Comparison of ENCODE assay signal across 26 cellular contexts in the genomic region with DNA sequence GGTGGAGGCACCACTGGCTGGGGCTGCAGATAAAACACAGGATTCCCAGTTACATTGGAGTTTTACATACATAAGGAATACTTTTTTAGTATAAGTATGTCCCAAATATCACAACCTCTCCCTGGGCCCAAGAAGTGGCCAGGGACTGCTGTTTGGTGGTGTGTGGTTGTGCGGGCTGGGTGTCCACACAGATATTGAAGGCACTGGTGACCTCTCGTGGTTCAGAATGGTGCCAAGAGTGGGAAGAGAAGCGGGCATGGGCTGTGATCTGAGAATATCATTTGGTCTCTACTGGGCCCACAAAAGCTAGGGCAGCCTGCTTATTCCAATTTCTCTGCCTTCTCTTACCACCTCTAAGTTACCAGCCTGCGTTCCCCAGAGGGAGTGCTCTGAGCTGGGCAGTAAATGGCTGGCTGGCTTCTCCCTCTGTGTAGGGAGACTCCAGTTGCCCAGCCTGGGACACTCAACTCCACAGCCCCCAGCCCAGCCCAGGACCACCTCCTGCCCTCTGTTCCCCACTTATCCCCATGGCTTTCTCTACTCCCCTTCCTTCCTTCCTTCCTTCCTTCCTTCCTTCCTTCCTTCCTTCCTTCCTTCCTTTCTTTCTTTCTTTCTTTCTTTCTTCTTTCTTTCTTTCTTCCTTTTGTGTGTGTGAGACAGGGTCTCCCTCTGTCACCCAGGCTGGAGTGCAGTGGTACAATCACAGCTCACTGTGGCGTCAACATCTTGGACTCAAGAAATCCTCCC. TPM values are rescaled to one million over a fixed set of nuclear protein-coding genes. Genes with fewer than 3 reads are reported as not detected.
DNase-seq lines count a peak whose midpoint lies in the region; ATAC-seq, FAIRE-seq and TF ChIP-seq lines count a peak whose summit lies in the region.
"Had no signal": no experiment of that assay in that cellular context is flagged by ENCODE, and none has a peak within 500 bp of the region (broad histone marks: within the 10 kb centered on the region; RNA-seq: fewer than 3 reads in every experiment).

No MANE protein-coding gene starts in this region.

- CTCF ChIA-PET in K562 (lab: Yijun Ruan, JAX; ENCODE audit: low intra/inter-chr PET ratio), result no interaction called here

- H3K36me3 ChIP-seq in K562 (ENCODE audit: control insufficient read depth, insufficient read depth, low read length), result no peaks in the 10 kb centered on the region
- no peaks in the 10 kb centered on the region for H3K36me3 ChIP-seq in mesenchymal stem cell (ENCODE audit: control insufficient read depth in 1 of 2, insufficient read depth in 2 of 2, low read depth in 1 of 2, low read length in 2 of 2)
- H3K36me3 ChIP-seq in psoas muscle (ENCODE audit: insufficient read depth in 1 of 2, low read depth in 1 of 2), result no peaks in the 10 kb centered on the region
- no peaks in the 10 kb centered on the region for H3K36me3 ChIP-seq in breast epithelium

- H3K4me1 ChIP-seq in K562 (replicated peaks in 1 of 2; ENCODE audit: control insufficient read depth in 2 of 2, insufficient read depth in 2 of 2, low read length in 2 of 2) (peaks cover 7 to 18% of the 10 kb centered on the region in 2 experiments), mesenchymal stem cell (ENCODE audit: control insufficient read depth, insufficient read depth, low read depth, low read length) (peaks cover 9% of the 10 kb centered on the region), psoas muscle (peaks cover 11% of the 10 kb centered on the region), breast epithelium (no peaks in the 10 kb centered on the region)

- no peak overlapping the region for H4K8ac ChIP-seq in mesenchymal stem cell (ENCODE audit: low read length)

- H3K27ac Mint-ChIP-seq in natural killer cell treated with Interleukin-12 subunit alpha and Interleukin-12 subunit beta and Interleukin-15 and Interleukin-18, amount 100 ng/mL, for 72 hours, result no peak overlapping the region
- H3K27ac Mint-ChIP-seq in natural killer cell, result no peak overlapping the region
- H3K27ac Mint-ChIP-seq: CD8-positive, alpha-beta T cell had no signal

- H3K27ac ChIP-seq in K562 (ENCODE audit: extremely low read depth, low read depth, low read length) (no peak overlapping the region), mesenchymal stem cell (ENCODE audit: low read length, poor library complexity, severe bottlenecking) (no peak overlapping the region), psoas muscle (no peak overlapping the region), breast epithelium (no peak overlapping the region)
- H3K27ac ChIP-seq: KMS-11 had no signal

- no peak overlapping the region for H3K4me2 ChIP-seq in K562 (ENCODE audit: insufficient read depth, low read length)
- no peak overlapping the region for H3K4me2 ChIP-seq in mesenchymal stem cell (ENCODE audit: low read length, poor library complexity, severe bottlenecking)
- H3K4me2 ChIP-seq: KMS-11 had no signal

- no peak overlapping the region for H2BK5ac ChIP-seq in mesenchymal stem cell (ENCODE audit: low read depth, low read length, poor library complexity, severe bottlenecking)

- no peak overlapping the region for H3K14ac ChIP-seq in mesenchymal stem cell (ENCODE audit: low read length in 2 of 2)

- H3K4me3 Mint-ChIP-seq in natural killer cell treated with Interleukin-12 subunit alpha and Interleukin-12 subunit beta and Interleukin-15 and Interleukin-18, amount 100 ng/mL, for 72 hours, result no peak overlapping the region
- no peak overlapping the region for H3K4me3 Mint-ChIP-seq in natural killer cell
- H3K4me3 Mint-ChIP-seq: CD8-positive, alpha-beta T cell; H9 had no signal

- TF ChIP-seq POLR2A in K562 (conservative IDR thresholded peaks at IDR 0.05) (no peak), breast epithelium (IDR thresholded peaks at IDR 0.05) (no peak)

- no peaks in the 10 kb centered on the region for H3K27me3 ChIP-seq in K562 (ENCODE audit: control insufficient read depth in 2 of 2, insufficient read depth in 2 of 2, low read length in 2 of 2)
- H3K27me3 ChIP-seq in mesenchymal stem cell (ENCODE audit: control insufficient read depth in 1 of 2, insufficient read depth in 1 of 2, low read length in 2 of 2), result peaks cover 2 to 19% of the 10 kb centered on the region in 2 experiments
- H3K27me3 ChIP-seq in psoas muscle (ENCODE audit: insufficient read depth in 3 of 3, low read length in 2 of 3), result no peaks in the 10 kb centered on the region
- no peaks in the 10 kb centered on the region for H3K27me3 ChIP-seq in breast epithelium

- H3K9me1 ChIP-seq in K562 (ENCODE audit: control insufficient read depth, insufficient read depth, low read length), result peaks cover 3% of the 10 kb centered on the region

- peaks cover 0 to 2% of the 10 kb centered on the region in 2 donors for H3K27me3 Mint-ChIP-seq in natural killer cell treated with Interleukin-12 subunit alpha and Interleukin-12 subunit beta and Interleukin-15 and Interleukin-18, amount 100 ng/mL, for 72 hours
- H3K27me3 Mint-ChIP-seq in natural killer cell (ENCODE audit: low read depth in 2 of 2), result peaks cover 0 to 4% of the 10 kb centered on the region in 2 donors

- intact Hi-C loops in natural killer cell (cut with micrococcal nuclease) (no loop called here), K562 (cut with micrococcal nuclease) (no loop called here), psoas muscle (cut with DNase I) (no loop called here), breast epithelium (cut with DNase I; ENCODE audit: low total_unique reads) (no loop called here)

- in situ Hi-C loops in K562 (cut with MboI), result no loop called here

- H3K9ac ChIP-seq in K562 (ENCODE audit: insufficient read depth in 1 of 2, low read depth in 2 of 2, low read length in 2 of 2) (peak overlapping the region in 1 of 2 experiments; percentile 47; a peak in 2 of 4 replicates), mesenchymal stem cell (ENCODE audit: low read length) (no peak overlapping the region)
- H3K9ac ChIP-seq: KMS-11 had no signal

- no peaks in the 10 kb centered on the region for H3K36me3 Mint-ChIP-seq in natural killer cell treated with Interleukin-12 subunit alpha and Interleukin-12 subunit beta and Interleukin-15 and Interleukin-18, amount 100 ng/mL, for 72 hours
- H3K36me3 Mint-ChIP-seq in natural killer cell, result no peaks in the 10 kb centered on the region
- H3K36me3 Mint-ChIP-seq: CD8-positive, alpha-beta T cell had no signal

- peak overlapping the region in 1 of 2 experiments; percentile 32 for H3K23ac ChIP-seq in mesenchymal stem cell (ENCODE audit: low read length in 2 of 2)

- H3K9me3 ChIP-seq in K562 (replicated peaks; ENCODE audit: control insufficient read depth, insufficient read depth, low read depth, low read length) (no peaks in the 10 kb centered on the region), mesenchymal stem cell (ENCODE audit: control insufficient read depth, low read length) (no peaks in the 10 kb centered on the region), psoas muscle (no peaks in the 10 kb centered on the region), breast epithelium (no peaks in the 10 kb centered on the region)

- H4K20me1 ChIP-seq in K562 (replicated peaks; ENCODE audit: control insufficient read depth, insufficient read depth, low read length), result no peaks in the 10 kb centered on the region

- H3K4ac ChIP-seq in mesenchymal stem cell (ENCODE audit: low read depth in 1 of 2, low read length in 2 of 2), result no peak overlapping the region

- no peaks in the 10 kb centered on the region for H3K9me3 Mint-ChIP-seq in natural killer cell treated with Interleukin-12 subunit alpha and Interleukin-12 subunit beta and Interleukin-15 and Interleukin-18, amount 100 ng/mL, for 72 hours
- H3K9me3 Mint-ChIP-seq in natural killer cell, result no peaks in the 10 kb centered on the region
- H3K9me3 Mint-ChIP-seq: CD8-positive, alpha-beta T cell had no signal

- H3K4me3 ChIP-seq in K562 (no peak overlapping the region), mesenchymal stem cell (ENCODE audit: insufficient read depth in 1 of 2, low read depth in 1 of 2, low read length in 2 of 2) (no peak overlapping the region), psoas muscle (no peak overlapping the region), breast epithelium (no peak overlapping the region)

- no peak for TF ChIP-seq RAD21 in K562 (CRISPR knock-in tag; conservative IDR thresholded peaks at IDR 0.05 in 1 of 2, IDR thresholded peaks at IDR 0.05 in 1 of 2)

- no peak for FAIRE-seq in K562 (lab: Jason Lieb, UNC)

- no peak overlapping the region for H2BK120ac ChIP-seq in mesenchymal stem cell (ENCODE audit: low read depth, low read length)

- BruUV-seq in K562 (replicated peaks; lab: Mats Ljungman, UMichigan), result no TSS peak

- H2BK12ac ChIP-seq in mesenchymal stem cell (ENCODE audit: low read length in 2 of 2), result no peak overlapping the region

- H2AK5ac ChIP-seq in mesenchymal stem cell (ENCODE audit: low read length, severe bottlenecking), result no peak overlapping the region

- POLR2A ChIA-PET in K562 (lab: Yijun Ruan, JAX), result interaction anchor here (1.6 kb wide), 1 partner anchor 10 kb away, joined by 5 read pairs; no protein-coding TSS in a partner anchor

- WGBS in K562 (ENCODE audit: insufficient coverage, low coverage, missing lambda C conversion rate), result 58% methylated on average over 5 of the region's 5 CpGs
- WGBS in mesenchymal stem cell, result 86% methylated on average over 4 of the region's 5 CpGs
- 90 to 94% (median 93%) methylated on average over 5 of the region's 5 CpGs for WGBS in psoas muscle, 3 donors

- no peak overlapping the region for H4K91ac ChIP-seq in mesenchymal stem cell (ENCODE audit: low read length)

- peak; percentile 29 to 54 for ATAC-seq in natural killer cell treated with Interleukin-12 subunit alpha and Interleukin-12 subunit beta and Interleukin-15 and Interleukin-18, amount 100 ng/mL, for 72 hours
- no peak for ATAC-seq in natural killer cell
- ATAC-seq in K562, result peak; percentile 7; the same call in 2 of the 3 replicates
- ATAC-seq in psoas muscle, result no peak
- ATAC-seq: CD8-positive, alpha-beta T cell had no signal

- TF ChIP-seq EP300 in K562 (IDR thresholded peaks at IDR 0.05; ENCODE audit: low read length), result no peak

- no peaks in the 10 kb centered on the region for H3K79me2 ChIP-seq in K562 (ENCODE audit: control insufficient read depth, insufficient read depth, low read length)

- H3K79me1 ChIP-seq in mesenchymal stem cell (replicated peaks; ENCODE audit: low read length, poor library complexity, severe bottlenecking), result no peaks in the 10 kb centered on the region

- H2AFZ ChIP-seq in K562 (ENCODE audit: low read depth, low read length) (no peak overlapping the region), mesenchymal stem cell (ENCODE audit: low read depth, low read length) (peak overlapping the region; percentile 7)

- DNase-seq in natural killer cell treated with Interleukin-12 subunit alpha and Interleukin-12 subunit beta and Interleukin-15 and Interleukin-18, amount 100 ng/mL, for 72 hours (ENCODE audit: low spot score), result no peak
- DNase-seq in natural killer cell (no peak), K562 (ENCODE audit: extremely low read depth in 1 of 4, low spot score in 3 of 4) (no peak), mesenchymal stem cell (no peak), psoas muscle (no peak), breast epithelium (ENCODE audit: low spot score in 2 of 2) (no peak), middle frontal gyrus (ENCODE audit: extremely low spot score, low spot score) (no peak)
- no peak for DNase-seq in activated CD4-positive, alpha-beta T cell treated with anti-CD3 and anti-CD28 coated beads, Interleukin-2, amount 50 U/mL, for 48 hours
- DNase-seq: AML-193; C1 segment of cervical spinal cord; Calu3; CD8-positive, alpha-beta T cell; DMS53; GDM1; H9; NCI-H1694; NCI-H2081; NCI-H2171; NCI-H345; NCI-H524 treated with DMSO at 0.1 percent for 48 hours; SHP77 had no signal

- H2BK15ac ChIP-seq in mesenchymal stem cell (ENCODE audit: low read depth, poor library complexity, severe bottlenecking), result no peak overlapping the region

- H3K4me1 Mint-ChIP-seq in natural killer cell treated with Interleukin-12 subunit alpha and Interleukin-12 subunit beta and Interleukin-15 and Interleukin-18, amount 100 ng/mL, for 72 hours (ENCODE audit: low read depth in 2 of 2), result peaks cover 0 to 4% of the 10 kb centered on the region in 2 donors
- H3K4me1 Mint-ChIP-seq in natural killer cell, result no peaks in the 10 kb centered on the region

- no peak overlapping the region for H3K18ac ChIP-seq in mesenchymal stem cell (ENCODE audit: low read depth in 1 of 2, low read length in 2 of 2)

- TF ChIP-seq CTCF in natural killer cell (IDR thresholded peaks at IDR 0.05), result no peak
- no peak for TF ChIP-seq CTCF in K562 (IDR thresholded peaks at IDR 0.05 in 2 of 3, conservative IDR thresholded peaks at IDR 0.05 in 1 of 3; ENCODE audit: insufficient read depth in 2 of 3, low read depth in 1 of 3, low read length in 3 of 3)
- no peak for TF ChIP-seq CTCF in psoas muscle (IDR thresholded peaks at IDR 0.05)
- TF ChIP-seq CTCF in breast epithelium (IDR thresholded peaks at IDR 0.05), result no peak

RNA-seq across cellular contexts. Expression of gene RD3, which starts 42.8 kb away (rescaled TPM):
- not detected for total RNA-seq in natural killer cell treated with Interleukin-12 subunit alpha and Interleukin-12 subunit beta and Interleukin-15 and Interleukin-18, amount 100 ng/mL, for 72 hours
- not detected for total RNA-seq in natural killer cell
- not detected in 2 replicates for total RNA-seq in K562 (2011; cell fraction: chromatin; rRNA removed; ENCODE audit: low replicate concordance)
- not detected in 2 replicates for total RNA-seq in K562 (2011; cell fraction: nucleolus; rRNA removed)
- total RNA-seq in K562 (2011; cell fraction: nucleoplasm; rRNA removed), result not detected in 2 replicates
- total RNA-seq in K562 (2014; rRNA removed), result not detected in 2 replicates
- total RNA-seq in K562 (2014; rRNA removed; fragmentation: Illumina TruSeq; extraction: Trizol), result not detected in 2 replicates
- total RNA-seq in K562 (2015; rRNA removed; fragmentation: Illumina TruSeq; extraction: Trizol), result not detected in 2 replicates
- total RNA-seq in K562 (2021), result not detected in 2 replicates
- polyA plus RNA-seq in K562 (2011; rRNA removed), result not detected in 2 replicates
- polyA plus RNA-seq in K562 (2011; cell fraction: cytosol; rRNA removed), result not detected in 2 replicates
- not detected in 2 replicates for polyA plus RNA-seq in K562 (2011; cell fraction: nucleus; rRNA removed)
- not detected in 2 replicates for polyA plus RNA-seq in K562 (2012)
- not detected in 2 replicates for polyA plus RNA-seq in K562 (2014; fragmentation: Illumina TruSeq; extraction: Trizol)
- polyA plus RNA-seq in K562 (2014; fragmentation: Nextera tagmentation; extraction: Ambion mirVana), result not detected
- polyA plus RNA-seq in K562 (2014; rRNA removed), result not detected in 2 replicates
- polyA minus RNA-seq in K562 (2011; rRNA and poly(A)+ RNA removed), result not detected in 2 replicates
- polyA minus RNA-seq in K562 (2011; cell fraction: cytosol; rRNA and poly(A)+ RNA removed), result not detected in 2 replicates
- not detected in 2 replicates for polyA minus RNA-seq in K562 (2011; cell fraction: nucleus; rRNA and poly(A)+ RNA removed)
- polyA plus RNA-seq in mesenchymal stem cell (2013, experiment 1 of 2), result not detected
- not detected for polyA plus RNA-seq in mesenchymal stem cell (2013, experiment 2 of 2)
- total RNA-seq in psoas muscle, result not detected
- under 1 TPM in 2 of 3 donors, not detected in 1; 0.03 to 0.10 TPM for polyA plus RNA-seq in psoas muscle
- under 1 TPM in 2 of 3 donors, not detected in 1; 0.15 to 0.32 TPM for total RNA-seq in breast epithelium
- total RNA-seq: A172; Calu3; CD8-positive, alpha-beta T cell; H9; HT1080; RPMI7951 had no signal
- polyA plus RNA-seq: AG04450 had no signal

RNA-seq across cellular contexts. Expression of gene SLC30A1, which starts 44.2 kb away (rescaled TPM):
- total RNA-seq in natural killer cell treated with Interleukin-12 subunit alpha and Interleukin-12 subunit beta and Interleukin-15 and Interleukin-18, amount 100 ng/mL, for 72 hours, result 10 to 100 TPM in 1 of 2 donors, 1 to 10 TPM in 1; 6.9 to 13.1 TPM
- total RNA-seq in natural killer cell, result 10 to 100 TPM in 2 of 3 donors, 1 to 10 TPM in 1; 8.4 to 16.0 (median 12.1) TPM
- total RNA-seq in K562 (2011; cell fraction: chromatin; rRNA removed; ENCODE audit: low replicate concordance), result 11.4 and 24.0 TPM in 2 replicates
- 14.2 and 15.8 TPM in 2 replicates for total RNA-seq in K562 (2011; cell fraction: nucleolus; rRNA removed)
- total RNA-seq in K562 (2011; cell fraction: nucleoplasm; rRNA removed), result 19.2 and 26.8 TPM in 2 replicates
- total RNA-seq in K562 (2014; rRNA removed), result 5.0 and 5.4 TPM in 2 replicates
- total RNA-seq in K562 (2014; rRNA removed; fragmentation: Illumina TruSeq; extraction: Trizol), result 11.9 and 12.0 TPM in 2 replicates
- 13.8 and 14.4 TPM in 2 replicates for total RNA-seq in K562 (2015; rRNA removed; fragmentation: Illumina TruSeq; extraction: Trizol)
- 13.1 and 14.6 TPM in 2 replicates for total RNA-seq in K562 (2021)
- polyA plus RNA-seq in K562 (2011; rRNA removed), result 6.6 and 6.7 TPM in 2 replicates
- 3.2 and 3.5 TPM in 2 replicates for polyA plus RNA-seq in K562 (2011; cell fraction: cytosol; rRNA removed)
- 4.1 and 5.4 TPM in 2 replicates for polyA plus RNA-seq in K562 (2011; cell fraction: nucleus; rRNA removed)
- polyA plus RNA-seq in K562 (2012), result 4.5 and 8.6 TPM in 2 replicates
- 6.4 and 7.9 TPM in 2 replicates for polyA plus RNA-seq in K562 (2014; fragmentation: Illumina TruSeq; extraction: Trizol)
- 1 to 10 TPM; 4.1 to 4.2 TPM for polyA plus RNA-seq in K562 (2014; fragmentation: Nextera tagmentation; extraction: Ambion mirVana)
- polyA plus RNA-seq in K562 (2014; rRNA removed), result 4.8 and 5.1 TPM in 2 replicates
- 15.2 and 23.0 TPM in 2 replicates for polyA minus RNA-seq in K562 (2011; rRNA and poly(A)+ RNA removed)
- polyA minus RNA-seq in K562 (2011; cell fraction: cytosol; rRNA and poly(A)+ RNA removed), result 8.5 and 10.6 TPM in 2 replicates
- 9.6 and 22.0 TPM in 2 replicates for polyA minus RNA-seq in K562 (2011; cell fraction: nucleus; rRNA and poly(A)+ RNA removed)
- polyA plus RNA-seq in mesenchymal stem cell (2013, experiment 1 of 2), result 6.8 TPM
- polyA plus RNA-seq in mesenchymal stem cell (2013, experiment 2 of 2), result 7.1 TPM
- 1 to 10 TPM; 1.5 to 5.2 (median 3.0) TPM for total RNA-seq in psoas muscle
- 1 to 10 TPM in 1 of 3 donors, under 1 TPM in 2; 0.35 to 1.8 (median 0.63) TPM for polyA plus RNA-seq in psoas muscle
- total RNA-seq in breast epithelium, result 10 to 100 TPM; 16.1 to 21.2 (median 16.3) TPM

Comparison
In these comparisons a context has a peak if more than half of its experiments do, and no peak if none do; other contexts are left out.
1. ATAC-seq: peak in natural killer cell treated with Interleukin-12 subunit alpha and Interleukin-12 subunit beta and Interleukin-15 and Interleukin-18, amount 100 ng/mL, for 72 hours (2 of 2) and K562 (single experiment); none in natural killer cell (0 of 3) and psoas muscle (0 of 4).